ENCODE assay signal across 1 cellular context in genomic region chr16:19716183-19716582, GRCh38.
TF ChIP-seq lines count a peak whose summit lies in the region.

No MANE protein-coding gene starts in this region.

TF ChIP-seq in K562, 482 proteins besides CTCF, POLR2A, EP300 and RAD21:
- TF ChIP-seq ZBTB34 (CRISPR knock-in tag; IDR thresholded peaks at IDR 0.05) (no peak), ZNF318 (IDR thresholded peaks at IDR 0.05; ENCODE audit: borderline replicate concordance in 1 of 2, low read depth in 1 of 2) (no peak), RNF2 (IDR thresholded peaks at IDR 0.05) (no peak), ZNF589 (CRISPR knock-in tag; IDR thresholded peaks at IDR 0.05; ENCODE audit: low read depth) (no peak), SNRNP70 (optimal IDR thresholded peaks at IDR 0.05; ENCODE audit: low read depth, low read length) (no peak), ETS1 (conservative IDR thresholded peaks at IDR 0.05; ENCODE audit: control insufficient read depth, low read depth, low read length) (no peak), RNF219 (CRISPR knock-in tag; IDR thresholded peaks at IDR 0.05) (no peak), ZNF445 (CRISPR knock-in tag; IDR thresholded peaks at IDR 0.05; ENCODE audit: low read depth) (no peak), TRIM28 (IDR thresholded peaks at IDR 0.05) (no peak), TFAP4 (CRISPR knock-in tag; IDR thresholded peaks at IDR 0.05; ENCODE audit: borderline replicate concordance) (no peak), DMBX1 (CRISPR knock-in tag; IDR thresholded peaks at IDR 0.05; ENCODE audit: borderline replicate concordance) (no peak), POU5F1 (IDR thresholded peaks at IDR 0.05; ENCODE audit: borderline replicate concordance, low read depth, low read length, partially characterized antibody) (no peak), MCM3 (IDR thresholded peaks at IDR 0.05) (no peak), CTBP1 (IDR thresholded peaks at IDR 0.05; ENCODE audit: borderline replicate concordance) (no peak), MECOM (CRISPR knock-in tag; IDR thresholded peaks at IDR 0.05) (no peak), RB1 (IDR thresholded peaks at IDR 0.05; ENCODE audit: low read depth) (no peak), ZNF324 (CRISPR knock-in tag; IDR thresholded peaks at IDR 0.05) (no peak), SRSF9 (IDR thresholded peaks at IDR 0.05; ENCODE audit: borderline replicate concordance, low read depth, low read length) (no peak)
TF ChIP-seq in K562: peak in this region for 0.
